Comparison of ENCODE assay signal across 1 cellular context in the genomic region with DNA sequence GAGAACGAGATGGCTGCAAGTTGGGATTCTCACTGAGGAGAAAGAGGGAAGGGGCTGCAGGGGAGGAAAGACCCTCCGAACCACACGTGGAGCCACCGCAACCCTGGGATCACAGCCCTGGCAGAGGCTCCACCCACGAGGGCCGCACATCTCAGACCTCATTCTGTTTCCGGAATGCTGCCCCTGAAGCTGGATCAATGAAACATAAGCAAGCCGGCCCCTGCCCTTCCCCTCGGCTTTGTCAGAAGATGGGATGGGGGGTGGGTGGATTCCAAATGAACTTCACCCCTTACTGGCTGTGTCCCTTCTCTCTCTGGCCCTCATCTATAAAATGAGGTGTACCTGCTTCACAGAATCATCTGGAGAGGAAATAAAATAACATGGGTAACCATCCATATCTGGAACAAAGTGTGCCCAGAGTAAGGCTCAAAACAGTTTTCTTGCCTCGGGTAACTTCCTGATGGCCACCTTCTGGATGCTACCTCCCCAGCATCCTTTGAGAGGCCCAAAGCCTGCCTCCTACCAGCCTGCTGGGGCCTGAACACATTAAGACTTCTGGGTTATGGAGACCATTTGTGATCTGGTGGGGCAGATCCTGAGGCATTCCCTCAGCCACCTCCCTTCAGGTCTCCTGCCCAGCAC.
TF ChIP-seq lines count a peak whose summit lies in the region.

No MANE protein-coding gene starts in this region.

TF ChIP-seq in IMR-90, 13 proteins besides CTCF, POLR2A, EP300 and RAD21:
- TF ChIP-seq MAZ (IDR thresholded peaks at IDR 0.05; ENCODE audit: borderline replicate concordance, low read depth, low read length) (no peak), RFX5 (IDR thresholded peaks at IDR 0.05; ENCODE audit: low read depth, low read length) (no peak)
TF ChIP-seq in IMR-90: peak in this region for 0.
